8 cellular contexts compared by ENCODE assay signal in genomic region chr9:127741831-127742434, GRCh38. TPM values are rescaled to one million over a fixed set of nuclear protein-coding genes. Genes with fewer than 3 reads are reported as not detected.
DNase-seq lines count a peak whose midpoint lies in the region; ATAC-seq and TF ChIP-seq lines count a peak whose summit lies in the region.

No MANE protein-coding gene starts in this region.

- intact Hi-C loops in Caco-2 (cut with micrococcal nuclease; ENCODE audit: unreplicated experiment) = no loop called here
- intact Hi-C loops in left cardiac atrium (cut with DNase I) = no loop called here

- H3K27me3 Mint-ChIP-seq in Caco-2 (ENCODE audit: insufficient read depth, unreplicated experiment) = peaks cover 6% of the 10 kb centered on the region
- peaks cover 15% of the 10 kb centered on the region for H3K27me3 Mint-ChIP-seq in WTC11 (ENCODE audit: low read depth)
- H3K27me3 Mint-ChIP-seq in activated naive CD8-positive, alpha-beta T cell treated with anti-CD3 and anti-CD28 coated beads for 36 hours = no peaks in the 10 kb centered on the region

- no peaks in the 10 kb centered on the region for H3K9me3 Mint-ChIP-seq in Caco-2 (ENCODE audit: unreplicated experiment)
- H3K9me3 Mint-ChIP-seq in WTC11 = no peaks in the 10 kb centered on the region
- no peaks in the 10 kb centered on the region for H3K9me3 Mint-ChIP-seq in activated naive CD8-positive, alpha-beta T cell treated with anti-CD3 and anti-CD28 coated beads for 36 hours

- no peaks in the 10 kb centered on the region; the same call in 1 of the 2 replicates for H3K27me3 ChIP-seq in Caco-2 (replicated peaks; ENCODE audit: control insufficient read depth, insufficient read depth, low read length)

- BruUV-seq in Caco-2 (replicated peaks; lab: Mats Ljungman, UMichigan) = no TSS peak

- H3K9me3 ChIP-seq in Caco-2 = no peaks in the 10 kb centered on the region

- ATAC-seq in WTC11 = peak; percentile 89
- ATAC-seq in left cardiac atrium = peak; percentile 70 to 74
- ATAC-seq in HG03442 (IDR thresholded peaks at IDR 0.05; ENCODE audit: unreplicated experiment) = no peak

- H3K36me3 Mint-ChIP-seq in Caco-2 (ENCODE audit: insufficient read depth, unreplicated experiment) = no peaks in the 10 kb centered on the region
- H3K36me3 Mint-ChIP-seq in WTC11 = no peaks in the 10 kb centered on the region
- H3K36me3 Mint-ChIP-seq in activated naive CD8-positive, alpha-beta T cell treated with anti-CD3 and anti-CD28 coated beads for 36 hours = peaks cover 5% of the 10 kb centered on the region

- no peaks in the 10 kb centered on the region for H3K4me1 Mint-ChIP-seq in Caco-2 (ENCODE audit: low read depth, unreplicated experiment)
- peaks cover 3% of the 10 kb centered on the region for H3K4me1 Mint-ChIP-seq in WTC11
- H3K4me1 Mint-ChIP-seq in activated naive CD8-positive, alpha-beta T cell treated with anti-CD3 and anti-CD28 coated beads for 36 hours = peaks cover 2% of the 10 kb centered on the region

- TF ChIP-seq CTCF in Caco-2 (IDR thresholded peaks at IDR 0.05; ENCODE audit: insufficient read depth in 1 of 2, low read depth in 1 of 2, low read length in 1 of 2, severe bottlenecking in 1 of 2, unreplicated experiment in 1 of 2) (no peak), WTC11 (IDR thresholded peaks at IDR 0.05) (no peak)

- H3K36me3 ChIP-seq in Caco-2 (ENCODE audit: control insufficient read depth, insufficient read depth, low read length) = no peaks in the 10 kb centered on the region

- H3K4me3 Mint-ChIP-seq in Caco-2 (ENCODE audit: unreplicated experiment) = peak overlapping the region; percentile 53
- peak overlapping the region; percentile 90 for H3K4me3 Mint-ChIP-seq in WTC11
- H3K4me3 Mint-ChIP-seq in activated naive CD8-positive, alpha-beta T cell treated with anti-CD3 and anti-CD28 coated beads for 36 hours = no peak overlapping the region

- no peaks in the 10 kb centered on the region for H3K4me1 ChIP-seq in Caco-2

- peak; percentile 43 to 78 for DNase-seq in Caco-2
- DNase-seq in WTC11 (ENCODE audit: low spot score) = peak; percentile 97
- peak; percentile 71 for DNase-seq in left cardiac atrium
- peak in 51 of 56 donors; percentile 12 to 91 (median 59) for DNase-seq in nucleus accumbens (lab: John Stamatoyannopoulos, UW)
- DNase-seq in activated naive CD8-positive, alpha-beta T cell treated with anti-CD3 and anti-CD28 coated beads for 36 hours = no peak
- DNase-seq in NCI-H2107 (lab: John Stamatoyannopoulos, UW) = no peak
- DNase-seq in NCI-H446 treated with DMSO at 0.1 percent for 48 hours (lab: John Stamatoyannopoulos, UW) = no peak

- CTCF ChIA-PET in Caco-2 (lab: Charles Lee) = interaction anchor here (0.6 kb wide), 1 partner anchor 59 kb away, joined by 3 read pairs; no protein-coding TSS in a partner anchor
- CTCF ChIA-PET in WTC11 (lab: Charles Lee) = interaction anchor here (0.5 to 2.7 kb wide), 26 partner anchors 7 to 376 kb away, joined by 3 to 14 read pairs (median 5); partner anchors contain the start of genes CDK9, SH2D3C, ST6GALNAC4 and TOR2A

- H3K27ac Mint-ChIP-seq in Caco-2 (ENCODE audit: unreplicated experiment) = peak overlapping the region; percentile 32
- peak overlapping the region; percentile 97 for H3K27ac Mint-ChIP-seq in WTC11
- no peak overlapping the region for H3K27ac Mint-ChIP-seq in activated naive CD8-positive, alpha-beta T cell treated with anti-CD3 and anti-CD28 coated beads for 36 hours

- no peak overlapping the region for H3K4me3 ChIP-seq in Caco-2 (ENCODE audit: low read depth, low read length)

- POLR2A ChIA-PET in Caco-2 (lab: Charles Lee) = no interaction called here
- POLR2A ChIA-PET in WTC11 (lab: Charles Lee) = interaction anchor here (0.8 to 1.8 kb wide), 6 partner anchors 12 to 121 kb away, joined by 3 to 16 read pairs (median 4); partner anchors contain the start of gene CDK9

TF ChIP-seq in WTC11, 78 proteins besides CTCF, POLR2A, EP300 and RAD21:
- TF ChIP-seq ELF4 (CRISPR knock-in tag; IDR thresholded peaks at IDR 0.05; ENCODE audit: low read depth) = no peak
- TF ChIP-seq NFYB (CRISPR knock-in tag; conservative IDR thresholded peaks at IDR 0.05; ENCODE audit: low read depth) = peak; percentile 81

RNA-seq across cellular contexts. Expression of gene TOR2A, which starts 6.8 kb away (rescaled TPM):
- 12.9 and 14.2 TPM in 2 replicates for total RNA-seq in Caco-2 (2022)
- 14.4 to 19.4 TPM (median 16.6 TPM) in 3 replicates for total RNA-seq in WTC11 (2021)
- 1 to 10 TPM; 5.1 TPM for total RNA-seq in left cardiac atrium
- 10 to 100 TPM; 17.7 to 18.1 TPM for total RNA-seq in activated naive CD8-positive, alpha-beta T cell treated with anti-CD3 and anti-CD28 coated beads for 36 hours

RNA-seq across cellular contexts. Expression of gene TTC16, which starts 26.1 kb away (rescaled TPM):
- total RNA-seq in Caco-2 (2022) = not detected in 2 replicates
- not detected in 3 replicates for total RNA-seq in WTC11 (2021)
- total RNA-seq in left cardiac atrium = under 1 TPM; 0.05 to 0.09 TPM
- total RNA-seq in activated naive CD8-positive, alpha-beta T cell treated with anti-CD3 and anti-CD28 coated beads for 36 hours = 1 to 10 TPM; 1.3 to 1.4 TPM

RNA-seq across cellular contexts. Expression of gene PTRH1, which starts 26.5 kb away (rescaled TPM):
- total RNA-seq in Caco-2 (2022) (8.7 and 11.2 TPM in 2 replicates), WTC11 (2021) (13.1 to 16.9 TPM (median 13.9 TPM) in 3 replicates), left cardiac atrium (10 to 100 TPM; 12.3 to 14.3 TPM)
- total RNA-seq in activated naive CD8-positive, alpha-beta T cell treated with anti-CD3 and anti-CD28 coated beads for 36 hours = 10 to 100 TPM; 19.7 to 21.2 TPM

RNA-seq across cellular contexts. Expression of gene CFAP157, which starts 35.1 kb away (rescaled TPM):
- total RNA-seq in Caco-2 (2022) = not detected in 2 replicates
- total RNA-seq in WTC11 (2021) = 0.07 to 0.22 TPM in 2 of 3 replicates, not detected in the other
- not detected for total RNA-seq in left cardiac atrium
- total RNA-seq in activated naive CD8-positive, alpha-beta T cell treated with anti-CD3 and anti-CD28 coated beads for 36 hours = not detected

RNA-seq across cellular contexts. Expression of gene SH2D3C, which starts 36.5 kb away (rescaled TPM):
- total RNA-seq in Caco-2 (2022) (0.34 TPM in 1 of 2 replicates, not detected in the other), WTC11 (2021) (3.3 to 5.4 TPM (median 3.4 TPM) in 3 replicates), left cardiac atrium (10 to 100 TPM; 18.4 to 21.5 TPM)
- total RNA-seq in activated naive CD8-positive, alpha-beta T cell treated with anti-CD3 and anti-CD28 coated beads for 36 hours = 10 to 100 TPM; 20.4 to 21.5 TPM

Comparison
In these comparisons a context has a peak if more than half of its experiments do, and no peak if none do; other contexts are left out.
1. DNase-seq: peak in Caco-2 (2 of 2), WTC11 (single experiment), left cardiac atrium (single experiment) and nucleus accumbens (51 of 56); none in activated naive CD8-positive, alpha-beta T cell treated with anti-CD3 and anti-CD28 coated beads for 36 hours (single experiment), NCI-H2107 (single experiment) and NCI-H446 treated with DMSO at 0.1 percent for 48 hours (single experiment).